Comparison of ENCODE assay signal across 10 cellular contexts in genomic region chr5:129125819-129126218, GRCh38. TPM values are rescaled to one million over a fixed set of nuclear protein-coding genes. Genes with fewer than 3 reads are reported as not detected.
DNase-seq lines count a peak whose midpoint lies in the region; ATAC-seq, FAIRE-seq and TF ChIP-seq lines count a peak whose summit lies in the region.
"Had no signal": no experiment of that assay in that cellular context is flagged by ENCODE, and none has a peak within 500 bp of the region (broad histone marks: within the 10 kb centered on the region; RNA-seq: fewer than 3 reads in every experiment).

No MANE protein-coding gene starts in this region.

- POLR2A ChIA-PET in activated CD8-positive, alpha-beta T cell treated with anti-CD3 and anti-CD28 coated beads for 36 hours (lab: Charles Lee), result interaction anchor here (1.9 kb wide), 1 partner anchor 9 kb away, joined by 4 read pairs; no protein-coding TSS in a partner anchor

- peaks cover 10 to 16% (median 12%) of the 10 kb centered on the region in 4 donors for H3K4me1 Mint-ChIP-seq in CD4-positive, CD25-positive, alpha-beta regulatory T cell
- peaks cover 9% of the 10 kb centered on the region for H3K4me1 Mint-ChIP-seq in activated CD8-positive, alpha-beta T cell treated with anti-CD3 and anti-CD28 coated beads for 36 hours (ENCODE audit: low read depth)

- no peak for TF ChIP-seq EP300 in stomach (IDR thresholded peaks at IDR 0.05)

- no peaks in the 10 kb centered on the region for H3K36me3 Mint-ChIP-seq in CD4-positive, CD25-positive, alpha-beta regulatory T cell
- no peaks in the 10 kb centered on the region for H3K36me3 Mint-ChIP-seq in activated CD8-positive, alpha-beta T cell treated with anti-CD3 and anti-CD28 coated beads for 36 hours (ENCODE audit: low read depth)

- intact Hi-C loops in activated CD8-positive, alpha-beta T cell treated with anti-CD3 and anti-CD28 coated beads for 36 hours (cut with micrococcal nuclease), result no loop called here
- intact Hi-C loops in stomach (cut with DNase I; ENCODE audit: low total_unique reads) (no loop called here), adrenal gland (cut with DNase I) (no loop called here)

- FAIRE-seq in GM19239 (lab: Jason Lieb, UNC), result peak; percentile 90

- ATAC-seq in CD4-positive, CD25-positive, alpha-beta regulatory T cell (ENCODE audit: low read depth in 2 of 2), result peak; percentile 38 to 41
- ATAC-seq in HG03064 (IDR thresholded peaks at IDR 0.05; ENCODE audit: low read depth, unreplicated experiment), result peak; percentile 81
- ATAC-seq in activated CD8-positive, alpha-beta T cell treated with anti-CD3 and anti-CD28 coated beads for 36 hours, result peak; percentile 64

- peak; percentile 14 for TF ChIP-seq CTCF in activated CD8-positive, alpha-beta T cell treated with anti-CD3 and anti-CD28 coated beads for 36 hours (IDR thresholded peaks at IDR 0.05)
- TF ChIP-seq CTCF in stomach (IDR thresholded peaks at IDR 0.05) (no peak), adrenal gland (IDR thresholded peaks at IDR 0.05) (no peak)

- peak overlapping the region; percentile 79 for H3K4me3 ChIP-seq in CD4-positive, CD25-positive, alpha-beta regulatory T cell (ENCODE audit: low read depth, low read length)
- H3K4me3 ChIP-seq in stomach (no peak overlapping the region), adrenal gland (no peak overlapping the region)

- H3K9me3 ChIP-seq in CD4-positive, CD25-positive, alpha-beta regulatory T cell (ENCODE audit: control insufficient read depth in 2 of 2, low read length in 2 of 2), result no peaks in the 10 kb centered on the region
- H3K9me3 ChIP-seq in stomach, result no peaks in the 10 kb centered on the region
- no peaks in the 10 kb centered on the region for H3K9me3 ChIP-seq in adrenal gland (replicated peaks in 1 of 3)

- no peaks in the 10 kb centered on the region for H3K27me3 Mint-ChIP-seq in CD4-positive, CD25-positive, alpha-beta regulatory T cell
- no peaks in the 10 kb centered on the region for H3K27me3 Mint-ChIP-seq in activated CD8-positive, alpha-beta T cell treated with anti-CD3 and anti-CD28 coated beads for 36 hours

- WGBS in stomach, 5 donors, result 43 to 67% (median 62%) methylated on average over 2 of the region's 2 CpGs
- WGBS in adrenal gland, 4 donors, result 44 to 75% (median 68%) methylated on average over 2 of the region's 2 CpGs

- H3K9me3 Mint-ChIP-seq in CD4-positive, CD25-positive, alpha-beta regulatory T cell, result no peaks in the 10 kb centered on the region
- no peaks in the 10 kb centered on the region for H3K9me3 Mint-ChIP-seq in activated CD8-positive, alpha-beta T cell treated with anti-CD3 and anti-CD28 coated beads for 36 hours

- H3K27ac Mint-ChIP-seq in CD4-positive, CD25-positive, alpha-beta regulatory T cell, result peak overlapping the region; percentile 73 to 96 (median 80)
- H3K27ac Mint-ChIP-seq in activated CD8-positive, alpha-beta T cell treated with anti-CD3 and anti-CD28 coated beads for 36 hours, result peak overlapping the region; percentile 82

- H3K36me3 ChIP-seq in CD4-positive, CD25-positive, alpha-beta regulatory T cell (ENCODE audit: control insufficient read depth, insufficient read depth, low read length), result no peaks in the 10 kb centered on the region
- no peaks in the 10 kb centered on the region for H3K36me3 ChIP-seq in stomach
- H3K36me3 ChIP-seq in adrenal gland (replicated peaks in 1 of 2), result no peaks in the 10 kb centered on the region

- peak overlapping the region; percentile 64 for H3K27ac ChIP-seq in CD4-positive, CD25-positive, alpha-beta regulatory T cell (ENCODE audit: insufficient read depth, low read length, poor library complexity, severe bottlenecking)
- peak overlapping the region in 1 of 5 donors; percentile 11 for H3K27ac ChIP-seq in stomach
- H3K27ac ChIP-seq in adrenal gland, result no peak overlapping the region

- H3K4me3 Mint-ChIP-seq in CD4-positive, CD25-positive, alpha-beta regulatory T cell, result peak overlapping the region; percentile 61 to 79 (median 70)
- H3K4me3 Mint-ChIP-seq in activated CD8-positive, alpha-beta T cell treated with anti-CD3 and anti-CD28 coated beads for 36 hours, result peak overlapping the region; percentile 29

- CTCF ChIA-PET in activated CD8-positive, alpha-beta T cell treated with anti-CD3 and anti-CD28 coated beads for 36 hours (lab: Charles Lee), result interaction anchor here (0.7 to 3.0 kb wide), 9 partner anchors 7 to 219 kb away, joined by 3 to 17 read pairs (median 3); partner anchors contain the start of gene ISOC1

- peak in 2 of 3 donors; percentile 17 to 68 for DNase-seq in CD4-positive, CD25-positive, alpha-beta regulatory T cell
- DNase-seq in GM19239 (ENCODE audit: insufficient read length, low spot score), result no peak
- no peak for DNase-seq in activated CD8-positive, alpha-beta T cell treated with anti-CD3 and anti-CD28 coated beads for 36 hours
- no peak for DNase-seq in stomach
- no peak for DNase-seq in central memory CD4-positive, alpha-beta T cell
- DNase-seq in adrenal gland, result no peak
- DNase-seq in cerebellar cortex (ENCODE audit: low spot score), result no peak
- DNase-seq: DMS79 treated with DMSO at 0.1 percent for 48 hours, NCI-H1694 had no signal

- no peaks in the 10 kb centered on the region for H3K27me3 ChIP-seq in CD4-positive, CD25-positive, alpha-beta regulatory T cell (ENCODE audit: control insufficient read depth, insufficient read depth, low read length)
- no peaks in the 10 kb centered on the region for H3K27me3 ChIP-seq in stomach
- no peaks in the 10 kb centered on the region for H3K27me3 ChIP-seq in adrenal gland

- TF ChIP-seq POLR2A in stomach (IDR thresholded peaks at IDR 0.05), result no peak
- no peak for TF ChIP-seq POLR2A in adrenal gland (IDR thresholded peaks at IDR 0.05)

- H3K4me1 ChIP-seq in CD4-positive, CD25-positive, alpha-beta regulatory T cell (ENCODE audit: control insufficient read depth, insufficient read depth, low read length, poor library complexity, severe bottlenecking), result peaks cover 12% of the 10 kb centered on the region
- peaks cover 0 to 14% (median 7%) of the 10 kb centered on the region in 4 donors for H3K4me1 ChIP-seq in stomach
- H3K4me1 ChIP-seq in adrenal gland (replicated peaks in 1 of 2), result no peaks in the 10 kb centered on the region

RNA-seq across cellular contexts. Expression of gene ISOC1, which starts 31.3 kb away (rescaled TPM):
- 13.1 TPM for total RNA-seq in CD4-positive, CD25-positive, alpha-beta regulatory T cell
- 10 to 100 TPM; 30.8 to 38.7 (median 36.2) TPM for polyA plus RNA-seq in CD4-positive, CD25-positive, alpha-beta regulatory T cell
- total RNA-seq in activated CD8-positive, alpha-beta T cell treated with anti-CD3 and anti-CD28 coated beads for 36 hours, result 10 to 100 TPM; 23.4 to 24.1 TPM
- 10 to 100 TPM in 2 of 5 donors, 1 to 10 TPM in 2, not detected in 1; 3.1 to 35.1 (median 7.7) TPM for total RNA-seq in stomach
- 10 to 100 TPM; 18.3 to 39.4 (median 24.3) TPM for polyA plus RNA-seq in stomach
- total RNA-seq in adrenal gland, result 10 to 100 TPM; 27.4 to 56.6 (median 39.2) TPM
- 10 to 100 TPM in 2 of 3 donors, 1 to 10 TPM in 1; 7.6 to 36.1 (median 17.9) TPM for polyA plus RNA-seq in adrenal gland

Comparison
In these comparisons a context has a peak if more than half of its experiments do, and no peak if none do; other contexts are left out.
1. DNase-seq: peak in CD4-positive, CD25-positive, alpha-beta regulatory T cell (2 of 3); none in GM19239 (single experiment), activated CD8-positive, alpha-beta T cell treated with anti-CD3 and anti-CD28 coated beads for 36 hours (single experiment), stomach (single experiment), central memory CD4-positive, alpha-beta T cell (single experiment), adrenal gland (0 of 7) and cerebellar cortex (single experiment).
2. Peak in every context shown above with its lines, with median percentiles within 50 percentile points of each other: ATAC-seq.